In genomic region chr10:124740374-124741280, GRCh38 we compare ENCODE assay signal across 8 cellular contexts. TPM values are rescaled to one million over a fixed set of nuclear protein-coding genes. Genes with fewer than 3 reads are reported as not detected.
DNase-seq lines count a peak whose midpoint lies in the region; ATAC-seq and TF ChIP-seq lines count a peak whose summit lies in the region.

No MANE protein-coding gene starts in this region.

- ATAC-seq in HG02588 (IDR thresholded peaks at IDR 0.05; ENCODE audit: unreplicated experiment) = peak; percentile 6

- H3K4me1 ChIP-seq in endocrine pancreas (ENCODE audit: control insufficient read depth, insufficient read depth, low read length) (no peaks in the 10 kb centered on the region), muscle layer of duodenum (ENCODE audit: control insufficient read depth in 1 of 2, insufficient read depth in 2 of 2, low read length in 2 of 2) (peaks cover 68 to 81% of the 10 kb centered on the region in 2 donors)

- H3K9ac ChIP-seq in endocrine pancreas (ENCODE audit: control insufficient read depth, insufficient read depth, low read length) = peak overlapping the region; percentile 11

- H3K27ac ChIP-seq in muscle layer of duodenum (ENCODE audit: low read length) = peak overlapping the region; percentile 88

- peak; percentile 66 for DNase-seq in GM13976 (ENCODE audit: low spot score)
- DNase-seq in RPMI7951 (ENCODE audit: low read depth) = peak; percentile 40
- no peak for DNase-seq in stimulated activated CD4-positive, alpha-beta T cell treated with anti-CD3 and anti-CD28 coated beads, Interleukin-15, amount 100 ng/mL, for 24 hours
- no peak for DNase-seq in NCI-H187 (lab: John Stamatoyannopoulos, UW)
- DNase-seq in NCI-H524 treated with DMSO at 0.1 percent for 48 hours (lab: John Stamatoyannopoulos, UW) = no peak

- peak overlapping the region; percentile 59 for H3K4me3 ChIP-seq in endocrine pancreas (ENCODE audit: control insufficient read depth, insufficient read depth, low read length)
- peak overlapping the region; percentile 78 to 88 for H3K4me3 ChIP-seq in muscle layer of duodenum (ENCODE audit: low read depth in 1 of 2, low read length in 2 of 2)

- in situ Hi-C loops in GM13976 (cut with MboI; ENCODE audit: low sequenced_read_pairs, unreplicated experiment) = no loop called here

- no peak for TF ChIP-seq CTCF in GM13976 (IDR thresholded peaks at IDR 0.05; ENCODE audit: borderline replicate concordance, control extremely low read depth, extremely low read depth, insufficient read depth, missing control alignments)

- H3K27me3 ChIP-seq in endocrine pancreas (ENCODE audit: control insufficient read depth, insufficient read depth, low read length) = no peaks in the 10 kb centered on the region
- H3K27me3 ChIP-seq in muscle layer of duodenum (ENCODE audit: low read depth, low read length) = no peaks in the 10 kb centered on the region

- no peaks in the 10 kb centered on the region for H3K9me3 ChIP-seq in endocrine pancreas (ENCODE audit: control insufficient read depth, low read length)
- no peaks in the 10 kb centered on the region for H3K9me3 ChIP-seq in muscle layer of duodenum (ENCODE audit: control insufficient read depth in 1 of 2, low read length in 2 of 2)

- no peaks in the 10 kb centered on the region for H3K36me3 ChIP-seq in endocrine pancreas (ENCODE audit: control insufficient read depth, insufficient read depth, low read length)
- no peaks in the 10 kb centered on the region for H3K36me3 ChIP-seq in muscle layer of duodenum (ENCODE audit: control insufficient read depth in 1 of 2, insufficient read depth in 2 of 2, low read length in 2 of 2)

RNA-seq across cellular contexts. Expression of gene FAM53B, which starts 3.6 kb away (rescaled TPM):
- total RNA-seq in RPMI7951 (2014; rRNA removed; shearing (Covaris generic)) = 6.7 and 7.3 TPM in 2 replicates

RNA-seq across cellular contexts. Expression of gene EEF1AKMT2, which starts 51.1 kb away (rescaled TPM):
- total RNA-seq in RPMI7951 (2014; rRNA removed; shearing (Covaris generic)) = 24.1 and 31.1 TPM in 2 replicates

Comparison
In these comparisons a context has a peak if more than half of its experiments do, and no peak if none do; other contexts are left out.
1. DNase-seq: peak in GM13976 (single experiment) and RPMI7951 (single experiment); none in stimulated activated CD4-positive, alpha-beta T cell treated with anti-CD3 and anti-CD28 coated beads, Interleukin-15, amount 100 ng/mL, for 24 hours (single experiment), NCI-H187 (0 of 2) and NCI-H524 treated with DMSO at 0.1 percent for 48 hours (single experiment).